In genomic region chr19:7916137-7916907, GRCh38 we compare ENCODE assay signal across 6 cellular contexts. TPM values are rescaled to one million over a fixed set of nuclear protein-coding genes. Genes with fewer than 3 reads are reported as not detected.
A peak's percentile ranks its signal among the peaks of the same experiment; 100 is the strongest.
DNase-seq lines count a peak whose midpoint lies in the region; ATAC-seq and TF ChIP-seq lines count a peak whose summit lies in the region.

No MANE protein-coding gene starts in this region.

- H3K9me3 Mint-ChIP-seq in activated naive CD4-positive, alpha-beta T cell treated with anti-CD3 and anti-CD28 coated beads for 36 hours = no peaks in the 10 kb centered on the region
- H3K9me3 Mint-ChIP-seq in mesothelial cell of epicardium = no peaks in the 10 kb centered on the region

- no peak for TF ChIP-seq CTCF in left ventricle myocardium inferior (IDR thresholded peaks at IDR 0.05; ENCODE audit: borderline replicate concordance)
- TF ChIP-seq CTCF in mesothelial cell of epicardium (IDR thresholded peaks at IDR 0.05; ENCODE audit: unreplicated experiment) = no peak

- H3K27ac Mint-ChIP-seq in activated naive CD4-positive, alpha-beta T cell treated with anti-CD3 and anti-CD28 coated beads for 36 hours = no peak overlapping the region
- no peak overlapping the region for H3K27ac Mint-ChIP-seq in mesothelial cell of epicardium

- H3K36me3 ChIP-seq in left ventricle myocardium inferior = peaks cover 24% of the 10 kb centered on the region

- H3K4me1 Mint-ChIP-seq in activated naive CD4-positive, alpha-beta T cell treated with anti-CD3 and anti-CD28 coated beads for 36 hours (ENCODE audit: low read depth) = peaks cover 29% of the 10 kb centered on the region
- peaks cover 20% of the 10 kb centered on the region for H3K4me1 Mint-ChIP-seq in mesothelial cell of epicardium

- peak overlapping the region; percentile 63 for H3K4me3 ChIP-seq in left ventricle myocardium inferior

- H3K27ac ChIP-seq in left ventricle myocardium inferior (replicated peaks) = peak overlapping the region; percentile 83

- peaks cover 55% of the 10 kb centered on the region for H3K27me3 ChIP-seq in left ventricle myocardium inferior (ENCODE audit: low read depth)

- CTCF ChIA-PET in activated naive CD4-positive, alpha-beta T cell treated with anti-CD3 and anti-CD28 coated beads for 36 hours (lab: Charles Lee) = interaction anchor here (0.9 to 2.4 kb wide), 4 partner anchors 13 to 47 kb away, joined by 3 to 7 read pairs (median 4); partner anchors contain the start of genes MAP2K7 and TIMM44

- H3K9me3 ChIP-seq in left ventricle myocardium inferior (replicated peaks) = no peaks in the 10 kb centered on the region

- peaks cover 6% of the 10 kb centered on the region for H3K36me3 Mint-ChIP-seq in activated naive CD4-positive, alpha-beta T cell treated with anti-CD3 and anti-CD28 coated beads for 36 hours (ENCODE audit: low read depth)
- H3K36me3 Mint-ChIP-seq in mesothelial cell of epicardium = peaks cover 9% of the 10 kb centered on the region

- H3K27me3 Mint-ChIP-seq in activated naive CD4-positive, alpha-beta T cell treated with anti-CD3 and anti-CD28 coated beads for 36 hours (ENCODE audit: low read depth) = peaks cover 27% of the 10 kb centered on the region
- H3K27me3 Mint-ChIP-seq in mesothelial cell of epicardium (ENCODE audit: low read depth) = peaks cover 52% of the 10 kb centered on the region

- no peak for ATAC-seq in Right ventricle myocardium superior (ENCODE audit: poor library complexity)
- ATAC-seq in HG02588 (IDR thresholded peaks at IDR 0.05; ENCODE audit: unreplicated experiment) = no peak

- peaks cover 54% of the 10 kb centered on the region for H3K4me1 ChIP-seq in left ventricle myocardium inferior

- intact Hi-C loops in left ventricle myocardium inferior (cut with micrococcal nuclease) = no loop called here
- intact Hi-C loops in Right ventricle myocardium superior (cut with DNase I) = no loop called here
- intact Hi-C loops in activated naive CD4-positive, alpha-beta T cell treated with anti-CD3 and anti-CD28 coated beads for 36 hours (cut with micrococcal nuclease) = no loop called here

- peak overlapping the region; percentile 72 for H3K4me3 Mint-ChIP-seq in activated naive CD4-positive, alpha-beta T cell treated with anti-CD3 and anti-CD28 coated beads for 36 hours
- peak overlapping the region; percentile 34 for H3K4me3 Mint-ChIP-seq in mesothelial cell of epicardium

- DNase-seq in left ventricle myocardium inferior = no peak
- no peak for DNase-seq in Right ventricle myocardium superior
- DNase-seq in activated naive CD4-positive, alpha-beta T cell treated with anti-CD3 and anti-CD28 coated beads for 36 hours = peak; percentile 80
- DNase-seq in mesothelial cell of epicardium (ENCODE audit: low spot score in 2 of 2, unreplicated experiment in 2 of 2) = peak; percentile 26 to 51
- no peak for DNase-seq in occipital lobe (lab: John Stamatoyannopoulos, UW)

RNA-seq across cellular contexts. Expression of gene TGFBR3L, which starts 1.7 kb away (rescaled TPM):
- 8.2 TPM for total RNA-seq in left ventricle myocardium inferior
- total RNA-seq in Right ventricle myocardium superior = 10.9 TPM
- 1 to 10 TPM; 1.7 to 3.7 TPM for total RNA-seq in activated naive CD4-positive, alpha-beta T cell treated with anti-CD3 and anti-CD28 coated beads for 36 hours
- 1.2 to 1.7 TPM (median 1.2 TPM) in 3 replicates for total RNA-seq in mesothelial cell of epicardium
- total RNA-seq in occipital lobe = not detected

RNA-seq across cellular contexts. Expression of gene SNAPC2, which starts 3.8 kb away (rescaled TPM):
- total RNA-seq in left ventricle myocardium inferior = 9.8 TPM
- 9.4 TPM for total RNA-seq in Right ventricle myocardium superior
- 10 to 100 TPM; 10.9 to 12.4 TPM for total RNA-seq in activated naive CD4-positive, alpha-beta T cell treated with anti-CD3 and anti-CD28 coated beads for 36 hours
- total RNA-seq in mesothelial cell of epicardium = 15.6 to 16.8 TPM (median 16.3 TPM) in 3 replicates
- total RNA-seq in occipital lobe = 6.2 TPM

RNA-seq across cellular contexts. Expression of gene CTXN1, which starts 9.6 kb away (rescaled TPM):
- total RNA-seq in left ventricle myocardium inferior = 0.22 TPM
- 0.16 TPM for total RNA-seq in Right ventricle myocardium superior
- under 1 TPM in 1 of 2 experiments, not detected in 1; 0.43 TPM for total RNA-seq in activated naive CD4-positive, alpha-beta T cell treated with anti-CD3 and anti-CD28 coated beads for 36 hours
- total RNA-seq in mesothelial cell of epicardium = 50.5 to 53.6 TPM (median 51.2 TPM) in 3 replicates
- total RNA-seq in occipital lobe = 15.4 TPM

RNA-seq across cellular contexts. Expression of gene MAP2K7, which starts 12.6 kb away (rescaled TPM):
- total RNA-seq in left ventricle myocardium inferior (24.2 TPM), Right ventricle myocardium superior (27.5 TPM), mesothelial cell of epicardium (52.1 to 55.6 TPM (median 52.2 TPM) in 3 replicates), occipital lobe (6.7 TPM)
- total RNA-seq in activated naive CD4-positive, alpha-beta T cell treated with anti-CD3 and anti-CD28 coated beads for 36 hours = 10 to 100 TPM; 39.1 to 39.8 TPM

RNA-seq across cellular contexts. Expression of gene TIMM44, which starts 27.1 kb away (rescaled TPM):
- total RNA-seq in left ventricle myocardium inferior (89.1 TPM), Right ventricle myocardium superior (116 TPM), mesothelial cell of epicardium (76.3 to 80.7 TPM (median 78.3 TPM) in 3 replicates), occipital lobe (20.9 TPM)
- total RNA-seq in activated naive CD4-positive, alpha-beta T cell treated with anti-CD3 and anti-CD28 coated beads for 36 hours = 10 to 100 TPM; 88.8 to 88.9 TPM

Comparison
In these comparisons a context has a peak if more than half of its experiments do, and no peak if none do; other contexts are left out.
1. DNase-seq: peak in activated naive CD4-positive, alpha-beta T cell treated with anti-CD3 and anti-CD28 coated beads for 36 hours (single experiment) and mesothelial cell of epicardium (2 of 2); none in left ventricle myocardium inferior (single experiment), Right ventricle myocardium superior (single experiment) and occipital lobe (single experiment).
2. RNA of gene CTXN1, which starts 9.6 kb away (total RNA-seq): 50.5 to 53.6 TPM in mesothelial cell of epicardium and 15.4 TPM in occipital lobe (single experiment); 0.43 TPM in activated naive CD4-positive, alpha-beta T cell treated with anti-CD3 and anti-CD28 coated beads for 36 hours, 0.22 TPM in left ventricle myocardium inferior (single experiment) and 0.16 TPM in Right ventricle myocardium superior (single experiment); every median in the first group is over 10 times any median in the second.